ENCODE assay signal across 23 cellular contexts in genomic region chr12:27623645-27624044, GRCh38.
A peak's percentile ranks its signal among the peaks of the same experiment; 100 is the strongest.
DNase-seq lines count a peak whose midpoint lies in the region.
"Had no signal": no experiment of that assay in that cellular context is flagged by ENCODE, and none has a peak within 500 bp of the region (broad histone marks: within the 10 kb centered on the region; RNA-seq: fewer than 3 reads in every experiment).

No MANE protein-coding gene starts in this region.

- H3K56ac ChIP-seq in mesendoderm (ENCODE audit: low read length), result no peak overlapping the region

- no peak overlapping the region for H3K4me2 ChIP-seq in neuronal stem cell (ENCODE audit: insufficient read depth, low read length, poor library complexity, severe bottlenecking)
- H3K4me2 ChIP-seq in mesendoderm (ENCODE audit: low read length), result no peak overlapping the region

- H3K4me1 ChIP-seq in neuronal stem cell (ENCODE audit: control insufficient read depth in 2 of 2, insufficient read depth in 1 of 2, low read depth in 1 of 2, low read length in 2 of 2), result peaks cover 0 to 3% of the 10 kb centered on the region in 2 donors
- H3K4me1 ChIP-seq in mesendoderm (ENCODE audit: control insufficient read depth, low read depth, low read length), result no peaks in the 10 kb centered on the region

- no peak overlapping the region for H2BK12ac ChIP-seq in neuronal stem cell (ENCODE audit: low read length)

- H3K18ac ChIP-seq in neuronal stem cell (ENCODE audit: low read length) (no peak overlapping the region), mesendoderm (ENCODE audit: low read length) (no peak overlapping the region)

- H3K36me3 ChIP-seq in neuronal stem cell (replicated peaks in 1 of 2; ENCODE audit: control insufficient read depth in 2 of 2, insufficient read depth in 2 of 2, low read length in 2 of 2), result no peaks in the 10 kb centered on the region
- no peaks in the 10 kb centered on the region for H3K36me3 ChIP-seq in mesendoderm (ENCODE audit: control insufficient read depth, insufficient read depth, low read length)
- H3K36me3 ChIP-seq: adrenal gland, heart left ventricle, neutrophil, SJSA1, WERI-Rb-1 had no signal

- no peaks in the 10 kb centered on the region for H3K79me1 ChIP-seq in neuronal stem cell (ENCODE audit: low read depth, low read length)
- peaks cover 5% of the 10 kb centered on the region for H3K79me1 ChIP-seq in mesendoderm (ENCODE audit: low read length)

- H3K27ac ChIP-seq in neuronal stem cell (replicated peaks; ENCODE audit: low read length), result no peak overlapping the region
- H3K27ac ChIP-seq in mesendoderm (ENCODE audit: low read depth, low read length), result no peak overlapping the region
- H3K27ac ChIP-seq: neutrophil, WERI-Rb-1 had no signal

- H4K8ac ChIP-seq in neuronal stem cell (ENCODE audit: low read depth, low read length), result no peak overlapping the region
- H4K8ac ChIP-seq in mesendoderm (ENCODE audit: low read depth, low read length), result no peak overlapping the region

- H3K4ac ChIP-seq in neuronal stem cell (ENCODE audit: low read length) (no peak overlapping the region), mesendoderm (ENCODE audit: low read depth, low read length) (no peak overlapping the region)

- H4K5ac ChIP-seq in mesendoderm (ENCODE audit: low read length), result no peak overlapping the region

- H2AFZ ChIP-seq in neuronal stem cell (ENCODE audit: low read length), result no peak overlapping the region

- no CpG with 5 or more reads among the region's 5 CpGs for WGBS in neuronal stem cell (ENCODE audit: extremely low coverage in 2 of 2, insufficient read length in 2 of 2, insufficient replicate concordance in 1 of 2), 2 donors
- WGBS in mesendoderm (ENCODE audit: extremely low coverage, insufficient coverage, low lambda C conversion rate), result no CpG with 5 or more reads among the region's 5 CpGs

- H3K9me3 ChIP-seq in neuronal stem cell (replicated peaks in 1 of 2; ENCODE audit: control insufficient read depth in 2 of 2, insufficient read depth in 1 of 2, low read depth in 1 of 2, low read length in 2 of 2), result no peaks in the 10 kb centered on the region
- H3K9me3 ChIP-seq: adrenal gland, heart left ventricle, neutrophil, SJSA1 had no signal

- H3K23ac ChIP-seq in neuronal stem cell (ENCODE audit: low read depth, low read length, poor library complexity) (no peak overlapping the region), mesendoderm (ENCODE audit: low read length) (no peak overlapping the region)

- H3K9ac ChIP-seq in neuronal stem cell (ENCODE audit: low read depth, low read length, poor library complexity) (peak overlapping the region; percentile 30), mesendoderm (ENCODE audit: low read length) (no peak overlapping the region)

- H2BK120ac ChIP-seq in neuronal stem cell (ENCODE audit: low read depth, low read length), result no peak overlapping the region
- no peak overlapping the region for H2BK120ac ChIP-seq in mesendoderm (ENCODE audit: low read depth, low read length)

- no peaks in the 10 kb centered on the region for H3K27me3 ChIP-seq in neuronal stem cell (ENCODE audit: control insufficient read depth in 3 of 3, insufficient read depth in 3 of 3, low read depth in 1 of 3, low read length in 3 of 3)
- no peaks in the 10 kb centered on the region for H3K27me3 ChIP-seq in mesendoderm (ENCODE audit: insufficient read depth, low read length, poor library complexity)
- H3K27me3 ChIP-seq: adrenal gland, heart left ventricle, neutrophil, SJSA1 had no signal

- H2AK5ac ChIP-seq in neuronal stem cell (ENCODE audit: low read depth, low read length), result no peak overlapping the region
- no peak overlapping the region for H2AK5ac ChIP-seq in mesendoderm (ENCODE audit: low read length)

- H4K91ac ChIP-seq in neuronal stem cell (ENCODE audit: low read depth, low read length, poor library complexity), result no peak overlapping the region

- H2BK15ac ChIP-seq in neuronal stem cell (ENCODE audit: low read length) (no peak overlapping the region), mesendoderm (replicated peaks; ENCODE audit: low read depth) (no peak overlapping the region)

- H3K14ac ChIP-seq in neuronal stem cell (ENCODE audit: low read length), result peak overlapping the region; percentile 90

- H3K79me2 ChIP-seq in mesendoderm (ENCODE audit: control insufficient read depth, insufficient read depth, low read length), result peaks cover 4% of the 10 kb centered on the region

- DNase-seq in ELR (ENCODE audit: low read depth) (peak; percentile 47), RPMI7951 (ENCODE audit: low read depth) (peak; percentile 63), dermis blood vessel endothelial cell (peak; percentile 68), neuronal stem cell (ENCODE audit: low spot score) (no peak), NCI-H446 treated with DMSO at 0.1 percent for 48 hours (lab: John Stamatoyannopoulos, UW) (no peak), mesendoderm (no peak), SK-N-DZ (ENCODE audit: low spot score) (no peak), superior temporal gyrus (ENCODE audit: extremely low spot score) (no peak)
- DNase-seq: activated CD4-positive, alpha-beta T cell treated with anti-CD3 and anti-CD28 coated beads, Interleukin-2, amount 50 U/mL, for 48 hours; activated gamma-delta T cell treated with Interleukin-2 at 50 U/mL for 16 hours; activated T-cell treated with anti-CD3 and anti-CD28 coated beads for 4 hours; DND-41; effector memory CD4-positive, alpha-beta T cell; heart left ventricle; left ventricle myocardium superior; NCI-H187 treated with DMSO at 0.1 percent for 48 hours; NCI-H226; stimulated activated CD4-positive, alpha-beta T cell treated with anti-CD3 and anti-CD28 coated beads, Interleukin-4, amount 100 ng/mL, for 4 hours; stimulated activated naive CD8-positive, alpha-beta T cell treated with anti-CD3 and anti-CD28 coated beads, Interleukin-15, amount 100 ng/mL, for 72 hours; WERI-Rb-1 had no signal

- H3K4me3 ChIP-seq in neuronal stem cell (ENCODE audit: low read length in 2 of 2) (no peak overlapping the region), mesendoderm (ENCODE audit: low read length) (no peak overlapping the region)
- H3K4me3 ChIP-seq: adrenal gland, heart left ventricle, SJSA1 had no signal

- H2BK5ac ChIP-seq in neuronal stem cell (ENCODE audit: low read length) (no peak overlapping the region), mesendoderm (ENCODE audit: low read length) (no peak overlapping the region)

Comparison
In these comparisons a context has a peak if more than half of its experiments do, and no peak if none do; other contexts are left out.
1. DNase-seq: peak in ELR (single experiment), RPMI7951 (single experiment) and dermis blood vessel endothelial cell (single experiment); none in neuronal stem cell (single experiment), NCI-H446 treated with DMSO at 0.1 percent for 48 hours (single experiment), mesendoderm (single experiment), SK-N-DZ (single experiment) and superior temporal gyrus (single experiment).